Comparison of ENCODE assay signal across 22 cellular contexts in the genomic region with DNA sequence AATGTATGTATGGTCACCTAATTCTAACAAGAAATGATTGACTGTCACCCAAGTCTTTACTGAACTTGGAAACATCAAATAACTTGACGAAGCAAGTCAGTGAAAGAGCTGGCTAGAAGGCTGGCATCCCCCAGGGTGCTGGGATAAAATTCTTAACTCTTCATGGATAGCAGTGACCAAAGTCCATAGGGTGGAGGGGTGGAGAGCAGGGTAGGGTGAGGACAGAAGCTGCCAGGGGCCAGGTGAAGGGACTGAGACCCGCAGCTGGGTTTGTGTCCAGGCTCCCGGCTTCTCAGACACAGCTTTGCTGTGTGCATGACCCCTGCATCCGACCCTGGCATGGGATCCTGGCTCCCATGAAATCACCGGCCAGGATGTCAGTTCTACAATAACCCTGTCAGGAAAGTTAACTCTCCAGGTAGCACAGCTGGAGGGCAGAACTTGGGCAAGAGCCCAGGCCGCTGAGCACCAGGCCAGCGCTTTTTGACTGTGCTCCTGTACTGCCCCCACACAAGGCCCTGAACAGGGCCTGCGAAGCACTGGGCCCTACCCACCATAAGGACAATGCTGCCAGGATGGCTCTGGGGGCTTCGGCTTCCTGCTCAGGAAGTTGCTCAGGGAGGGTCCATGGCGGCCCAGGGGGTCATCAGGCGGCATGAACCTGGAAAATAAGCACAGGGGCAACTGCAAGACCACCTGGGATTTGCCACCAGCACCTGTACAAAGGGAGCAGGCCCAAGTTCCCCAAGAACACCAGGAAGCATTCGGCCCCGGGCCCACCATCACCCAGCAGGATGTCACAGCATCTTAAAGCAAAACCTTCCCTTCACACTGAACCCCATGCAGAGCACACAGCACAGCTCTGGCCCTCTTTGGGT. TPM values are rescaled to one million over a fixed set of nuclear protein-coding genes. Genes with fewer than 3 reads are reported as not detected.
A peak's percentile ranks its signal among the peaks of the same experiment; 100 is the strongest.
DNase-seq lines count a peak whose midpoint lies in the region; ATAC-seq, FAIRE-seq and TF ChIP-seq lines count a peak whose summit lies in the region.
"Had no signal": no experiment of that assay in that cellular context is flagged by ENCODE, and none has a peak within 500 bp of the region (broad histone marks: within the 10 kb centered on the region; RNA-seq: fewer than 3 reads in every experiment).

No MANE protein-coding gene starts in this region.

- no peak for FAIRE-seq in keratinocyte (lab: Jason Lieb, UNC)
- FAIRE-seq: islet of Langerhans had no signal

- H3K4me3 ChIP-seq in keratinocyte (ENCODE audit: control insufficient read depth in 2 of 3, extremely low read depth in 1 of 3, insufficient read depth in 2 of 3, low read depth in 1 of 3, low read length in 3 of 3): no peak overlapping the region
- H3K4me3 ChIP-seq in gastroesophageal sphincter: no peak overlapping the region

- H3K56ac ChIP-seq in H9 (ENCODE audit: insufficient read length, low read depth, low read length): no peak overlapping the region

- H3K9me3 ChIP-seq in H9 (ENCODE audit: control insufficient read depth, low read depth, low read length): no peaks in the 10 kb centered on the region
- H3K9me3 ChIP-seq in T-helper 17 cell (ENCODE audit: control insufficient read depth, low read length, poor library complexity, severe bottlenecking): no peaks in the 10 kb centered on the region
- H3K9me3 ChIP-seq in keratinocyte (ENCODE audit: control insufficient read depth, low read depth, low read length): no peaks in the 10 kb centered on the region
- H3K9me3 ChIP-seq in gastroesophageal sphincter: no peaks in the 10 kb centered on the region
- H3K9me3 ChIP-seq: lower lobe of right lung, testis had no signal

- no peak for TF ChIP-seq EP300 in gastroesophageal sphincter (IDR thresholded peaks at IDR 0.05)

- H2BK15ac ChIP-seq in H9 (ENCODE audit: low read depth, low read length): no peak overlapping the region

- H3K27ac Mint-ChIP-seq in H9 (no peak overlapping the region; a peak in 1 of 7 replicates), T-helper 17 cell (peak overlapping the region; percentile 57), progenitor cell of endocrine pancreas (no peak overlapping the region)
- H3K27ac Mint-ChIP-seq: brain had no signal

- H3K4me2 ChIP-seq in H9 (ENCODE audit: insufficient read depth, insufficient read length, low read length): peak overlapping the region; percentile 26
- peak overlapping the region; percentile 22 for H3K4me2 ChIP-seq in keratinocyte (ENCODE audit: control insufficient read depth, extremely low read depth, insufficient read depth, low read depth, low read length)

- H3K9me3 Mint-ChIP-seq in H9 (no peaks in the 10 kb centered on the region), progenitor cell of endocrine pancreas (ENCODE audit: low read depth) (no peaks in the 10 kb centered on the region)

- H3K27ac ChIP-seq in H9 (ENCODE audit: insufficient read length, low read depth, low read length): no peak overlapping the region
- H3K27ac ChIP-seq in keratinocyte (ENCODE audit: control insufficient read depth, insufficient read depth, low read length): no peak overlapping the region
- peak overlapping the region in 2 of 4 donors; percentile 32 to 43 for H3K27ac ChIP-seq in gastroesophageal sphincter
- H3K27ac ChIP-seq: foreskin keratinocyte, testis had no signal

- H3K36me3 ChIP-seq in keratinocyte (ENCODE audit: control insufficient read depth in 2 of 2, extremely low read depth in 1 of 2, insufficient read depth in 2 of 2, low read length in 2 of 2): no peaks in the 10 kb centered on the region
- no peaks in the 10 kb centered on the region for H3K36me3 ChIP-seq in gastroesophageal sphincter
- H3K36me3 ChIP-seq: lower lobe of right lung had no signal

- H3K4me3 Mint-ChIP-seq in H9 (peak overlapping the region; percentile 54 to 71; a peak in 4 of 5 replicates), T-helper 17 cell (peak overlapping the region; percentile 47), progenitor cell of endocrine pancreas (ENCODE audit: low read depth) (peak overlapping the region; percentile 33)

- H3K4me1 Mint-ChIP-seq in H9: 0 out of 4 replicates have a peak, but pooled peaks cover 0 to 2% of the 10 kb centered on the region in 2 experiments
- peaks cover 11% of the 10 kb centered on the region for H3K4me1 Mint-ChIP-seq in T-helper 17 cell
- no peaks in the 10 kb centered on the region for H3K4me1 Mint-ChIP-seq in progenitor cell of endocrine pancreas (ENCODE audit: low read depth)

- no peak overlapping the region for H3K23ac ChIP-seq in H9 (ENCODE audit: insufficient read length, low read depth, low read length)

- peaks cover 6% of the 10 kb centered on the region for H3K23me2 ChIP-seq in H9 (ENCODE audit: insufficient read length, low read depth, low read length, poor library complexity, severe bottlenecking)

- WGBS in H9 (ENCODE audit: extremely low coverage, insufficient read length, low lambda C conversion rate): no CpG with 5 or more reads among the region's 13 CpGs
- WGBS in gastroesophageal sphincter (ENCODE audit: low coverage in 1 of 2), 2 donors: 97 to 100% methylated on average over 1 to 3 of the region's 13 CpGs

- H3K9ac ChIP-seq in H9 (ENCODE audit: extremely low read depth, insufficient read length, low read length) (no peak overlapping the region), keratinocyte (ENCODE audit: control insufficient read depth, extremely low read depth, insufficient read depth, low read length) (no peak overlapping the region)

- no peak overlapping the region for H3K18ac ChIP-seq in H9 (ENCODE audit: insufficient read length, low read depth, low read length)

- DNase-seq in H9 (no peak), T-helper 17 cell (no peak), keratinocyte (ENCODE audit: low read depth, low spot score) (no peak), progenitor cell of endocrine pancreas (ENCODE audit: low spot score, unreplicated experiment) (no peak), NCI-H774 (lab: John Stamatoyannopoulos, UW) (no peak)
- DNase-seq in NK-92 treated with Interleukin-12 subunit alpha and Interleukin-12 subunit beta, amount 100 ng/mL, for 24 hours (lab: John Stamatoyannopoulos, UW): no peak
- DNase-seq: activated CD4-positive, alpha-beta T cell treated with anti-CD3 and anti-CD28 coated beads, Interleukin-2, amount 50 U/mL, for 48 hours; activated CD8-positive, alpha-beta memory T cell treated with anti-CD3 and anti-CD28 coated beads, Interleukin-2, amount 50 U/mL, for 48 hours; activated gamma-delta T cell treated with Interleukin-2 at 50 U/mL for 16 hours; effector CD8-positive, alpha-beta T cell; foreskin keratinocyte; hippocampal formation; IMR-90; NCI-H1105; stimulated activated CD4-positive, alpha-beta T cell treated with anti-CD3 and anti-CD28 coated beads, Interleukin-4, amount 100 ng/mL, for 1 hour; testis had no signal

- H3K27me3 Mint-ChIP-seq in H9 (ENCODE audit: low read depth) (peaks cover 58% of the 10 kb centered on the region), T-helper 17 cell (no peaks in the 10 kb centered on the region), progenitor cell of endocrine pancreas (peaks cover 63% of the 10 kb centered on the region)

- H3K79me1 ChIP-seq in H9 (ENCODE audit: insufficient read depth, low read depth, low read length, poor library complexity, severe bottlenecking): no peaks in the 10 kb centered on the region

- peaks cover 18% of the 10 kb centered on the region; the same call in 1 of the 2 replicates for H3K27me3 ChIP-seq in H9 (ENCODE audit: insufficient read depth, low read length)
- H3K27me3 ChIP-seq in keratinocyte (ENCODE audit: control insufficient read depth, extremely low read depth, insufficient read depth, low read length): peaks cover 5% of the 10 kb centered on the region
- peaks cover 13% of the 10 kb centered on the region for H3K27me3 ChIP-seq in gastroesophageal sphincter
- H3K27me3 ChIP-seq: testis had no signal

- H3K4me1 ChIP-seq in H9 (ENCODE audit: insufficient read depth, low read length): no peaks in the 10 kb centered on the region
- H3K4me1 ChIP-seq in keratinocyte (ENCODE audit: control insufficient read depth, extremely low read depth, insufficient read depth, low read length): peaks cover 13% of the 10 kb centered on the region
- peaks cover 5 to 61% (median 33%) of the 10 kb centered on the region in 3 donors for H3K4me1 ChIP-seq in gastroesophageal sphincter
- H3K4me1 ChIP-seq: foreskin keratinocyte had no signal

- no peak overlapping the region for H3K4ac ChIP-seq in H9 (ENCODE audit: low read depth, low read length)

- no peak overlapping the region for H2AK5ac ChIP-seq in H9 (ENCODE audit: insufficient read length, low read length)

- dilution Hi-C loops in keratinocyte (cut with MboI; ENCODE audit: extremely low pct_ligation_motif_present, low sequenced_read_pairs): no loop called here

- no peak overlapping the region for H3K14ac ChIP-seq in H9 (ENCODE audit: insufficient read depth, low read length)

- no peaks in the 10 kb centered on the region for H3K36me3 Mint-ChIP-seq in H9 (ENCODE audit: insufficient read depth in 1 of 3, low read depth in 3 of 3)
- peaks cover 2% of the 10 kb centered on the region for H3K36me3 Mint-ChIP-seq in T-helper 17 cell (ENCODE audit: low read depth)
- H3K36me3 Mint-ChIP-seq in progenitor cell of endocrine pancreas (ENCODE audit: insufficient read depth): no peaks in the 10 kb centered on the region
- H3K36me3 Mint-ChIP-seq: brain had no signal

- H3K9me1 ChIP-seq in keratinocyte (ENCODE audit: control insufficient read depth, extremely low read depth, insufficient read depth, low read length): no peaks in the 10 kb centered on the region

- no peak overlapping the region for H2BK12ac ChIP-seq in H9 (ENCODE audit: insufficient read length, low read depth, low read length)

- ATAC-seq in T-helper 17 cell (no peak), gastroesophageal sphincter (no peak)
- ATAC-seq: SK-N-SH treated with all-trans-retinoic acid at 6 μM for 48 hours had no signal

- no peaks in the 10 kb centered on the region for H4K20me1 ChIP-seq in H9 (ENCODE audit: control insufficient read depth, insufficient read depth, insufficient read length)
- no peaks in the 10 kb centered on the region for H4K20me1 ChIP-seq in keratinocyte (ENCODE audit: control insufficient read depth, extremely low read depth, insufficient read depth, low read length)

- H4K91ac ChIP-seq in H9 (ENCODE audit: insufficient read length, low read depth, low read length): no peak overlapping the region

- no peak overlapping the region for H4K8ac ChIP-seq in H9 (replicated peaks; ENCODE audit: insufficient read length, low read depth, low read length)

- H4K5ac ChIP-seq in H9 (ENCODE audit: insufficient read length, low read depth, low read length): no peak overlapping the region

- H3T11ph ChIP-seq in H9 (ENCODE audit: low read length): no peak overlapping the region

- H2BK20ac ChIP-seq in H9 (ENCODE audit: low read depth, low read length, poor library complexity, severe bottlenecking): no peak overlapping the region

- TF ChIP-seq POLR2A in gastroesophageal sphincter (IDR thresholded peaks at IDR 0.05): no peak

- no peak overlapping the region for H2AFZ ChIP-seq in H9 (ENCODE audit: low read length)
- no peak overlapping the region for H2AFZ ChIP-seq in keratinocyte (ENCODE audit: control insufficient read depth, low read length)

- H3K79me2 ChIP-seq in H9 (ENCODE audit: insufficient read depth, low read length) (no peaks in the 10 kb centered on the region), keratinocyte (ENCODE audit: control insufficient read depth, insufficient read depth, low read length) (no peaks in the 10 kb centered on the region)

- no peak overlapping the region for H2BK120ac ChIP-seq in H9 (ENCODE audit: low read depth, low read length, poor library complexity, severe bottlenecking)

- H2BK5ac ChIP-seq in H9 (ENCODE audit: insufficient read length, low read length): no peak overlapping the region

- TF ChIP-seq CTCF in H9 (conservative IDR thresholded peaks at IDR 0.05): no peak
- no peak for TF ChIP-seq CTCF in keratinocyte (optimal IDR thresholded peaks at IDR 0.05 in 1 of 3, IDR thresholded peaks at IDR 0.05 in 1 of 3, conservative IDR thresholded peaks at IDR 0.05 in 1 of 3; ENCODE audit: extremely low read depth in 1 of 3, insufficient read depth in 2 of 3, low read length in 3 of 3)
- TF ChIP-seq CTCF in progenitor cell of endocrine pancreas (IDR thresholded peaks at IDR 0.05; ENCODE audit: unreplicated experiment): no peak
- no peak for TF ChIP-seq CTCF in gastroesophageal sphincter (IDR thresholded peaks at IDR 0.05)

RNA-seq across cellular contexts. Expression of a gene that starts 32.5 kb away (rescaled TPM):
- total RNA-seq in H9 (2021) (0.07 and 0.15 TPM in 2 replicates), T-helper 17 cell (100 to 1,000 TPM; 219 to 248 TPM), progenitor cell of endocrine pancreas (0.48 and 0.71 TPM in 2 replicates), gastroesophageal sphincter (1 to 10 TPM in 2 of 4 donors, under 1 TPM in 2; 0.78 to 1.9 (median 1.1) TPM)
- polyA plus RNA-seq in keratinocyte: 0.03 to 0.04 TPM in 2 of 3 replicates, not detected in the other
- polyA plus RNA-seq in keratinocyte (2011; ENCODE audit: low read depth): not detected
- polyA plus RNA-seq in keratinocyte (2011; cell fraction: cytosol; rRNA removed): not detected in 2 replicates
- 0.15 and 0.40 TPM in 2 replicates for polyA plus RNA-seq in keratinocyte (2011; cell fraction: nucleus; rRNA removed)
- 0.27 TPM in 1 of 2 replicates, not detected in the other for polyA plus RNA-seq in keratinocyte (2012; ENCODE audit: low replicate concordance)
- 0.03 to 0.23 TPM in 2 of 3 replicates, not detected in the other for polyA minus RNA-seq in keratinocyte
- not detected for polyA minus RNA-seq in keratinocyte (2011; cell fraction: cytosol; rRNA and poly(A)+ RNA removed)
- not detected in 2 replicates for polyA minus RNA-seq in keratinocyte (2011; cell fraction: nucleus; rRNA and poly(A)+ RNA removed)
- polyA plus RNA-seq: foreskin keratinocyte had no signal

RNA-seq across cellular contexts. Expression of a gene that starts 52.2 kb away (rescaled TPM):
- total RNA-seq in H9 (2021): 0.77 and 1.5 TPM in 2 replicates
- 10 to 100 TPM in 1 of 2 donors, 1 to 10 TPM in 1; 9.0 to 11.4 TPM for total RNA-seq in T-helper 17 cell
- 0.09 TPM in 2 of 3 replicates, not detected in the other for polyA plus RNA-seq in keratinocyte
- 0.50 TPM for polyA plus RNA-seq in keratinocyte (2011; ENCODE audit: low read depth)
- polyA plus RNA-seq in keratinocyte (2011; cell fraction: cytosol; rRNA removed): not detected in 2 replicates
- polyA plus RNA-seq in keratinocyte (2011; cell fraction: nucleus; rRNA removed): 0.32 and 0.97 TPM in 2 replicates
- polyA plus RNA-seq in keratinocyte (2012; ENCODE audit: low replicate concordance): 0.58 TPM in 1 of 2 replicates, not detected in the other
- polyA minus RNA-seq in keratinocyte: 1.1 to 7.8 TPM in 2 of 3 replicates, not detected in the other
- not detected for polyA minus RNA-seq in keratinocyte (2011; cell fraction: cytosol; rRNA and poly(A)+ RNA removed)
- polyA minus RNA-seq in keratinocyte (2011; cell fraction: nucleus; rRNA and poly(A)+ RNA removed): 3.6 and 5.3 TPM in 2 replicates
- total RNA-seq in progenitor cell of endocrine pancreas: 2.7 and 3.6 TPM in 2 replicates
- 1 to 10 TPM in 3 of 4 donors, not detected in 1; 1.9 to 2.4 (median 2.0) TPM for total RNA-seq in gastroesophageal sphincter
- polyA plus RNA-seq: adipose tissue, IMR-90 had no signal

Comparison
In these comparisons a context has a peak if more than half of its experiments do, and no peak if none do; other contexts are left out.
1. RNA of a gene that starts 32.5 kb away (total RNA-seq): 219 to 248 TPM in T-helper 17 cell; 0.78 to 1.9 TPM in gastroesophageal sphincter, 0.48 to 0.71 TPM in progenitor cell of endocrine pancreas and 0.07 to 0.15 TPM in H9; every median in the first group is over 10 times any median in the second.
2. Peak in every context shown above with its lines, with median percentiles within 50 percentile points of each other: H3K4me3 Mint-ChIP-seq.